Comparison of ENCODE assay signal across 1 cellular context in the genomic region with DNA sequence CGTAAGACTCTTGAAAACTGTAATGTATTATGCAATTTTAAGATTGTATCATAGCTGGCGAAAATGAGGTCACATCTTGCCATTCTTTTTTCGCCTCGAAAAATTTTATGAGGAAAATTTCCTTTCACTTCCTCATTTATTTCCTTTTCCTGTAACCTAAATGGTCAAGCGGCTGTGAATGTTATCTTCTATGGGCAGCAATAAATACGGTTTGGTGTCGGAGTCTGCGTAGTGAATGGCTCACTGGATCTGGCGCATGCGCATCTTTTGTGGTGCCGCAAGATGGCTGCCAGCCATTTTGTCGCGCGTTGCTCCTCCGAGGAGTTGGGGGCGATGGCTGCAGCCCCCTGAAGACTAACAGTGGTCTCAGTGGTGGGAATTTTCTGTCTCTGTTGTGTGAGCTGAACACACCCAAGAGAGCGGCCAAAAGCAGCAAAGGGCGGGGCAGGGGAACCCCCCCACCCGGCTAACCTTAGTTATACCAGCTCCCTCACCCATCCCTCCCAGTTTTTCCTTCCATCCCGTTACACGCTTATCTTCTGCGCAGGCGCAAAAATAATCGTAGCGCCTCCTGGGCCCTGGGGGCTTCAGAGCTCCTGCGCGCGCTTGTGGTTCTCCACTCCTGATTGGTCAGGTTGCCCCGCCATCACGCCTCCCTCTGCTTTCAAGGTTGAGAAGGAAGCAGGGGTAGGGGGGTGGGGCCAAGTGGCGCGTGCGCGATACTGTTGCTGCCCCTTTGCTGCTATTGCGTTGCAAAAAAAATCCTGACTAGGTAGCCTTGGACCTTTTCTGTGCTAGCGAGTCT.
A peak's percentile ranks its signal among the peaks of the same experiment; 100 is the strongest.
TF ChIP-seq lines count a peak whose summit lies in the region.

A gene (plus strand): TSS at position 722 of the 805 bp plus-strand sequence. CDS start 568 bp downstream, outside the sequence.

TF ChIP-seq in K562, 482 proteins besides CTCF, POLR2A, EP300 and RAD21 (continued from another document and continues in another):
- TF ChIP-seq MBD2 (IDR thresholded peaks at IDR 0.05; ENCODE audit: borderline replicate concordance, low read depth) (no peak), KDM2B (CRISPR knock-in tag; IDR thresholded peaks at IDR 0.05) (no peak), GATAD2B (IDR thresholded peaks at IDR 0.05; ENCODE audit: borderline replicate concordance) (no peak; the same call in 1 of the 2 replicates), ZNF165 (CRISPR knock-in tag; IDR thresholded peaks at IDR 0.05; ENCODE audit: borderline replicate concordance) (no peak), NCOA4 (IDR thresholded peaks at IDR 0.05; ENCODE audit: partially characterized antibody) (no peak), TAF9B (IDR thresholded peaks at IDR 0.05; ENCODE audit: partially characterized antibody) (peak; percentile 98), SMAD4 (CRISPR knock-in tag; conservative IDR thresholded peaks at IDR 0.05) (peak; percentile 26; the same call in 1 of the 2 replicates), FOS (IDR thresholded peaks at IDR 0.05; ENCODE audit: extremely low read depth, insufficient read length) (no peak), PHTF2 (CRISPR knock-in tag; IDR thresholded peaks at IDR 0.05) (no peak), ZKSCAN3 (CRISPR knock-in tag; IDR thresholded peaks at IDR 0.05) (no peak), TRIM28 (IDR thresholded peaks at IDR 0.05) (0 out of 2 replicates have a peak, but pooled peaks have one; percentile 41), SAP30 (IDR thresholded peaks at IDR 0.05; ENCODE audit: borderline replicate concordance, insufficient read depth, low read depth, low read length, poor library complexity, severe bottlenecking) (no peak), WHSC1 (IDR thresholded peaks at IDR 0.05; ENCODE audit: low read length) (no peak), NFATC3 (IDR thresholded peaks at IDR 0.05) (no peak), ZBTB1 (CRISPR knock-in tag; IDR thresholded peaks at IDR 0.05; ENCODE audit: borderline replicate concordance, low read depth) (no peak), SRSF9 (IDR thresholded peaks at IDR 0.05; ENCODE audit: borderline replicate concordance, low read depth, low read length) (no peak), MAFK (IDR thresholded peaks at IDR 0.05; ENCODE audit: low read length) (no peak; the same call in 1 of the 2 replicates), SMAD1 (IDR thresholded peaks at IDR 0.05; ENCODE audit: low read depth, low read length, partially characterized antibody) (peak; percentile 65), PRMT5 (CRISPR knock-in tag; IDR thresholded peaks at IDR 0.05) (no peak), FOXP1 (CRISPR knock-in tag; IDR thresholded peaks at IDR 0.05) (0 out of 2 replicates have a peak, but pooled peaks have one; percentile 48)
- TF ChIP-seq, protein P1, sequence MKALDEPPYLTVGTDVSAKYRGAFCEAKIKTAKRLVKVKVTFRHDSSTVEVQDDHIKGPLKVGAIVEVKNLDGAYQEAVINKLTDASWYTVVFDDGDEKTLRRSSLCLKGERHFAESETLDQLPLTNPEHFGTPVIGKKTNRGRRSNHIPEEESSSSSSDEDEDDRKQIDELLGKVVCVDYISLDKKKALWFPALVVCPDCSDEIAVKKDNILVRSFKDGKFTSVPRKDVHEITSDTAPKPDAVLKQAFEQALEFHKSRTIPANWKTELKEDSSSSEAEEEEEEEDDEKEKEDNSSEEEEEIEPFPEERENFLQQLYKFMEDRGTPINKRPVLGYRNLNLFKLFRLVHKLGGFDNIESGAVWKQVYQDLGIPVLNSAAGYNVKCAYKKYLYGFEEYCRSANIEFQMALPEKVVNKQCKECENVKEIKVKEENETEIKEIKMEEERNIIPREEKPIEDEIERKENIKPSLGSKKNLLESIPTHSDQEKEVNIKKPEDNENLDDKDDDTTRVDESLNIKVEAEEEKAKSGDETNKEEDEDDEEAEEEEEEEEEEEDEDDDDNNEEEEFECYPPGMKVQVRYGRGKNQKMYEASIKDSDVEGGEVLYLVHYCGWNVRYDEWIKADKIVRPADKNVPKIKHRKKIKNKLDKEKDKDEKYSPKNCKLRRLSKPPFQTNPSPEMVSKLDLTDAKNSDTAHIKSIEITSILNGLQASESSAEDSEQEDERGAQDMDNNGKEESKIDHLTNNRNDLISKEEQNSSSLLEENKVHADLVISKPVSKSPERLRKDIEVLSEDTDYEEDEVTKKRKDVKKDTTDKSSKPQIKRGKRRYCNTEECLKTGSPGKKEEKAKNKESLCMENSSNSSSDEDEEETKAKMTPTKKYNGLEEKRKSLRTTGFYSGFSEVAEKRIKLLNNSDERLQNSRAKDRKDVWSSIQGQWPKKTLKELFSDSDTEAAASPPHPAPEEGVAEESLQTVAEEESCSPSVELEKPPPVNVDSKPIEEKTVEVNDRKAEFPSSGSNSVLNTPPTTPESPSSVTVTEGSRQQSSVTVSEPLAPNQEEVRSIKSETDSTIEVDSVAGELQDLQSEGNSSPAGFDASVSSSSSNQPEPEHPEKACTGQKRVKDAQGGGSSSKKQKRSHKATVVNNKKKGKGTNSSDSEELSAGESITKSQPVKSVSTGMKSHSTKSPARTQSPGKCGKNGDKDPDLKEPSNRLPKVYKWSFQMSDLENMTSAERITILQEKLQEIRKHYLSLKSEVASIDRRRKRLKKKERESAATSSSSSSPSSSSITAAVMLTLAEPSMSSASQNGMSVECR (CRISPR knock-in tag; IDR thresholded peaks at IDR 0.05): no peak
- TF ChIP-seq, protein P2, sequence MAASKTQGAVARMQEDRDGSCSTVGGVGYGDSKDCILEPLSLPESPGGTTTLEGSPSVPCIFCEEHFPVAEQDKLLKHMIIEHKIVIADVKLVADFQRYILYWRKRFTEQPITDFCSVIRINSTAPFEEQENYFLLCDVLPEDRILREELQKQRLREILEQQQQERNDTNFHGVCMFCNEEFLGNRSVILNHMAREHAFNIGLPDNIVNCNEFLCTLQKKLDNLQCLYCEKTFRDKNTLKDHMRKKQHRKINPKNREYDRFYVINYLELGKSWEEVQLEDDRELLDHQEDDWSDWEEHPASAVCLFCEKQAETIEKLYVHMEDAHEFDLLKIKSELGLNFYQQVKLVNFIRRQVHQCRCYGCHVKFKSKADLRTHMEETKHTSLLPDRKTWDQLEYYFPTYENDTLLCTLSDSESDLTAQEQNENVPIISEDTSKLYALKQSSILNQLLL (CRISPR knock-in tag; IDR thresholded peaks at IDR 0.05; ENCODE audit: borderline replicate concordance): no peak
- TF ChIP-seq, protein P3, sequence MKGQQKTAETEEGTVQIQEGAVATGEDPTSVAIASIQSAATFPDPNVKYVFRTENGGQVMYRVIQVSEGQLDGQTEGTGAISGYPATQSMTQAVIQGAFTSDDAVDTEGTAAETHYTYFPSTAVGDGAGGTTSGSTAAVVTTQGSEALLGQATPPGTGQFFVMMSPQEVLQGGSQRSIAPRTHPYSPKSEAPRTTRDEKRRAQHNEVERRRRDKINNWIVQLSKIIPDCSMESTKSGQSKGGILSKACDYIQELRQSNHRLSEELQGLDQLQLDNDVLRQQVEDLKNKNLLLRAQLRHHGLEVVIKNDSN (CRISPR knock-in tag; IDR thresholded peaks at IDR 0.05): peak; percentile 58
- TF ChIP-seq, protein P4, sequence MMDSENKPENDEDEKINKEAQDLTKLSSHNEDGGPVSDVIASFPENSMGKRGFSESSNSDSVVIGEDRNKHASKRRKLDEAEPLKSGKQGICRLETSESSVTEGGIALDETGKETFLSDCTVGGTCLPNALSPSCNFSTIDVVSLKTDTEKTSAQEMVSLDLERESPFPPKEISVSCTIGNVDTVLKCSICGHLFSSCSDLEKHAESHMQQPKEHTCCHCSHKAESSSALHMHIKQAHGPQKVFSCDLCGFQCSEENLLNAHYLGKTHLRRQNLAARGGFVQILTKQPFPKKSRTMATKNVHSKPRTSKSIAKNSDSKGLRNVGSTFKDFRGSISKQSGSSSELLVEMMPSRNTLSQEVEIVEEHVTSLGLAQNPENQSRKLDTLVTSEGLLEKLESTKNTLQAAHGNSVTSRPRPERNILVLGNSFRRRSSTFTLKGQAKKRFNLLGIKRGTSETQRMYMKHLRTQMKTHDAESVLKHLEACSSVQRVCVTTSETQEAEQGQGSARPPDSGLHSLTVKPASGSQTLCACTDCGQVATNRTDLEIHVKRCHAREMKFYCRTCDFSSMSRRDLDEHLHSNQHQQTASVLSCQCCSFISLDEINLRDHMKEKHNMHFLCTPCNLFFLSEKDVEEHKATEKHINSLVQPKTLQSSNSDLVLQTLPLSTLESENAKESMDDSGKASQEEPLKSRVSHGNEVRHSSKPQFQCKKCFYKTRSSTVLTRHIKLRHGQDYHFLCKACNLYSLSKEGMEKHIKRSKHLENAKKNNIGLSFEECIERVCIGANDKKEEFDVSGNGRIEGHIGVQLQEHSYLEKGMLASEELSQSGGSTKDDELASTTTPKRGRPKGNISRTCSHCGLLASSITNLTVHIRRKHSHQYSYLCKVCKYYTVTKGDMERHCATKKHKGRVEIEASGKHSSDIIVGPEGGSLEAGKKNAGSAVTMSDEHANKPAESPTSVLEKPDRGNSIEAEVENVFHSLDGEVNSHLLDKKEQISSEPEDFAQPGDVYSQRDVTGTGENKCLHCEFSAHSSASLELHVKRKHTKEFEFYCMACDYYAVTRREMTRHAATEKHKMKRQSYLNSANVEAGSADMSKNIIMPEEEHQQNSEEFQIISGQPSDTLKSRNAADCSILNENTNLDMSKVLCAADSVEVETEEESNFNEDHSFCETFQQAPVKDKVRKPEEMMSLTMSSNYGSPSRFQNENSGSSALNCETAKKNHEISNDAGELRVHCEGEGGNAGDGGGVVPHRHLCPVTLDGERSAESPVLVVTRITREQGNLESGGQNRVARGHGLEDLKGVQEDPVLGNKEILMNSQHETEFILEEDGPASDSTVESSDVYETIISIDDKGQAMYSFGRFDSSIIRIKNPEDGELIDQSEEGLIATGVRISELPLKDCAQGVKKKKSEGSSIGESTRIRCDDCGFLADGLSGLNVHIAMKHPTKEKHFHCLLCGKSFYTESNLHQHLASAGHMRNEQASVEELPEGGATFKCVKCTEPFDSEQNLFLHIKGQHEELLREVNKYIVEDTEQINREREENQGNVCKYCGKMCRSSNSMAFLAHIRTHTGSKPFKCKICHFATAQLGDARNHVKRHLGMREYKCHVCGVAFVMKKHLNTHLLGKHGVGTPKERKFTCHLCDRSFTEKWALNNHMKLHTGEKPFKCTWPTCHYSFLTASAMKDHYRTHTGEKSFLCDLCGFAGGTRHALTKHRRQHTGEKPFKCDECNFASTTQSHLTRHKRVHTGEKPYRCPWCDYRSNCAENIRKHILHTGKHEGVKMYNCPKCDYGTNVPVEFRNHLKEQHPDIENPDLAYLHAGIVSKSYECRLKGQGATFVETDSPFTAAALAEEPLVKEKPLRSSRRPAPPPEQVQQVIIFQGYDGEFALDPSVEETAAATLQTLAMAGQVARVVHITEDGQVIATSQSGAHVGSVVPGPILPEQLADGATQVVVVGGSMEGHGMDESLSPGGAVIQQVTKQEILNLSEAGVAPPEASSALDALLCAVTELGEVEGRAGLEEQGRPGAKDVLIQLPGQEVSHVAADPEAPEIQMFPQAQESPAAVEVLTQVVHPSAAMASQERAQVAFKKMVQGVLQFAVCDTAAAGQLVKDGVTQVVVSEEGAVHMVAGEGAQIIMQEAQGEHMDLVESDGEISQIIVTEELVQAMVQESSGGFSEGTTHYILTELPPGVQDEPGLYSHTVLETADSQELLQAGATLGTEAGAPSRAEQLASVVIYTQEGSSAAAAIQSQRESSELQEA (IDR thresholded peaks at IDR 0.05; ENCODE audit: low read depth): no peak
- TF ChIP-seq, protein P5, sequence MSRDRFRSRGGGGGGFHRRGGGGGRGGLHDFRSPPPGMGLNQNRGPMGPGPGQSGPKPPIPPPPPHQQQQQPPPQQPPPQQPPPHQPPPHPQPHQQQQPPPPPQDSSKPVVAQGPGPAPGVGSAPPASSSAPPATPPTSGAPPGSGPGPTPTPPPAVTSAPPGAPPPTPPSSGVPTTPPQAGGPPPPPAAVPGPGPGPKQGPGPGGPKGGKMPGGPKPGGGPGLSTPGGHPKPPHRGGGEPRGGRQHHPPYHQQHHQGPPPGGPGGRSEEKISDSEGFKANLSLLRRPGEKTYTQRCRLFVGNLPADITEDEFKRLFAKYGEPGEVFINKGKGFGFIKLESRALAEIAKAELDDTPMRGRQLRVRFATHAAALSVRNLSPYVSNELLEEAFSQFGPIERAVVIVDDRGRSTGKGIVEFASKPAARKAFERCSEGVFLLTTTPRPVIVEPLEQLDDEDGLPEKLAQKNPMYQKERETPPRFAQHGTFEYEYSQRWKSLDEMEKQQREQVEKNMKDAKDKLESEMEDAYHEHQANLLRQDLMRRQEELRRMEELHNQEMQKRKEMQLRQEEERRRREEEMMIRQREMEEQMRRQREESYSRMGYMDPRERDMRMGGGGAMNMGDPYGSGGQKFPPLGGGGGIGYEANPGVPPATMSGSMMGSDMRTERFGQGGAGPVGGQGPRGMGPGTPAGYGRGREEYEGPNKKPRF (IDR thresholded peaks at IDR 0.05; ENCODE audit: low read depth, low read length): no peak
- TF ChIP-seq, protein P6, sequence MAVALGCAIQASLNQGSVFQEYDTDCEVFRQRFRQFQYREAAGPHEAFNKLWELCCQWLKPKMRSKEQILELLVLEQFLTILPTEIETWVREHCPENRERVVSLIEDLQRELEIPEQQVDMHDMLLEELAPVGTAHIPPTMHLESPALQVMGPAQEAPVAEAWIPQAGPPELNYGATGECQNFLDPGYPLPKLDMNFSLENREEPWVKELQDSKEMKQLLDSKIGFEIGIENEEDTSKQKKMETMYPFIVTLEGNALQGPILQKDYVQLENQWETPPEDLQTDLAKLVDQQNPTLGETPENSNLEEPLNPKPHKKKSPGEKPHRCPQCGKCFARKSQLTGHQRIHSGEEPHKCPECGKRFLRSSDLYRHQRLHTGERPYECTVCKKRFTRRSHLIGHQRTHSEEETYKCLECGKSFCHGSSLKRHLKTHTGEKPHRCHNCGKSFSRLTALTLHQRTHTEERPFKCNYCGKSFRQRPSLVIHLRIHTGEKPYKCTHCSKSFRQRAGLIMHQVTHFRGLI (CRISPR knock-in tag; IDR thresholded peaks at IDR 0.05): no peak
- TF ChIP-seq, protein P7, sequence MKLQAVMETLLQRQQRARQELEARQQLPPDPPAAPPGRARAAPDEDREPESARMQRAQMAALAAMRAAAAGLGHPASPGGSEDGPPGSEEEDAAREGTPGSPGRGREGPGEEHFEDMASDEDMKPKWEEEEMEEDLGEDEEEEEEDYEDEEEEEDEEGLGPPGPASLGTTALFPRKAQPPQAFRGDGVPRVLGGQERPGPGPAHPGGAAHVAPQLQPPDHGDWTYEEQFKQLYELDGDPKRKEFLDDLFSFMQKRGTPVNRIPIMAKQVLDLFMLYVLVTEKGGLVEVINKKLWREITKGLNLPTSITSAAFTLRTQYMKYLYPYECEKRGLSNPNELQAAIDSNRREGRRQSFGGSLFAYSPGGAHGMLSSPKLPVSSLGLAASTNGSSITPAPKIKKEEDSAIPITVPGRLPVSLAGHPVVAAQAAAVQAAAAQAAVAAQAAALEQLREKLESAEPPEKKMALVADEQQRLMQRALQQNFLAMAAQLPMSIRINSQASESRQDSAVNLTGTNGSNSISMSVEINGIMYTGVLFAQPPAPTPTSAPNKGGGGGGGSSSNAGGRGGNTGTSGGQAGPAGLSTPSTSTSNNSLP (IDR thresholded peaks at IDR 0.05; ENCODE audit: borderline replicate concordance, low read depth, low read length): 0 out of 2 replicates have a peak, but pooled peaks have one; percentile 46
- TF ChIP-seq, protein P8, sequence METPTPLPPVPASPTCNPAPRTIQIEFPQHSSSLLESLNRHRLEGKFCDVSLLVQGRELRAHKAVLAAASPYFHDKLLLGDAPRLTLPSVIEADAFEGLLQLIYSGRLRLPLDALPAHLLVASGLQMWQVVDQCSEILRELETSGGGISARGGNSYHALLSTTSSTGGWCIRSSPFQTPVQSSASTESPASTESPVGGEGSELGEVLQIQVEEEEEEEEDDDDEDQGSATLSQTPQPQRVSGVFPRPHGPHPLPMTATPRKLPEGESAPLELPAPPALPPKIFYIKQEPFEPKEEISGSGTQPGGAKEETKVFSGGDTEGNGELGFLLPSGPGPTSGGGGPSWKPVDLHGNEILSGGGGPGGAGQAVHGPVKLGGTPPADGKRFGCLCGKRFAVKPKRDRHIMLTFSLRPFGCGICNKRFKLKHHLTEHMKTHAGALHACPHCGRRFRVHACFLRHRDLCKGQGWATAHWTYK (CRISPR knock-in tag; IDR thresholded peaks at IDR 0.05): peak; percentile 88
